Comparison of ENCODE assay signal across 25 cellular contexts in the genomic region with DNA sequence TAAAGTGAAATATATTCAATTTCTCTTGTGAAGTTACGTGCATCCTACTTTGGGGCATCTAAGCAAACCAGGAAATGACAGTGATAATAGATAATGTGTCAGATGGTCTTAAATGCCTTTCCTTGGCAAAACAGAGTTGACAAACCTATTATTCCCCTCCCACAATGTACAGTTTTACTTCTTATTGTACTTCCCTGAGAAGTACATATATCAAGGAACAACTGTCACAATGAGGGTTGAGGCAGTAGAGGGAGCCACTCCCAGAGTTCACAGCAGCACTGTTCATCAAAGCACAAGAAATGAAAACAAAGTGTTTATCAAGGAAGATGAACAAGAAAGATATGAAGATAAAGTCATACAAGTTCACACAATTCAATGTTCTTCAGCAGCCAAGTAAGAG. TPM values are rescaled to one million over a fixed set of nuclear protein-coding genes. Genes with fewer than 3 reads are reported as not detected.
DNase-seq lines count a peak whose midpoint lies in the region; ATAC-seq and TF ChIP-seq lines count a peak whose summit lies in the region.
"Had no signal": no experiment of that assay in that cellular context is flagged by ENCODE, and none has a peak within 500 bp of the region (broad histone marks: within the 10 kb centered on the region; RNA-seq: fewer than 3 reads in every experiment).

No MANE protein-coding gene starts in this region.

- H2AK5ac ChIP-seq in mesenchymal stem cell (ENCODE audit: low read length, severe bottlenecking) (no peak overlapping the region), trophoblast cell (ENCODE audit: low read length) (no peak overlapping the region)

- CTCF ChIA-PET in HEK293T (lab: Yijun Ruan, JAX): no interaction called here

- H3K27me3 ChIP-seq in mesenchymal stem cell (ENCODE audit: control insufficient read depth in 1 of 2, insufficient read depth in 1 of 2, low read length in 2 of 2) (no peaks in the 10 kb centered on the region), trophoblast cell (ENCODE audit: insufficient read depth, low read length) (no peaks in the 10 kb centered on the region)
- H3K27me3 ChIP-seq: BLaER1 treated with 17β-estradiol and CSF1 and Interleukin-3, amounts not matched to agents 10 nM and 100 nM had no signal

- no peak overlapping the region for H3K9ac ChIP-seq in mesenchymal stem cell (ENCODE audit: low read length)
- H3K9ac ChIP-seq in trophoblast cell (ENCODE audit: low read length): no peak overlapping the region
- H3K9ac ChIP-seq: BLaER1 treated with 17β-estradiol and CSF1 and Interleukin-3, amounts not matched to agents 10 nM and 100 nM had no signal

- H3K14ac ChIP-seq in mesenchymal stem cell (ENCODE audit: low read length in 2 of 2): no peak overlapping the region
- no peak overlapping the region for H3K14ac ChIP-seq in trophoblast cell (ENCODE audit: low read length)

- H3K79me1 ChIP-seq in mesenchymal stem cell (replicated peaks; ENCODE audit: low read length, poor library complexity, severe bottlenecking) (no peaks in the 10 kb centered on the region), trophoblast cell (ENCODE audit: low read length) (no peaks in the 10 kb centered on the region)

- no peaks in the 10 kb centered on the region for H3K36me3 ChIP-seq in mesenchymal stem cell (ENCODE audit: control insufficient read depth in 1 of 2, insufficient read depth in 2 of 2, low read depth in 1 of 2, low read length in 2 of 2)
- H3K36me3 ChIP-seq in trophoblast cell (ENCODE audit: control insufficient read depth in 1 of 2, insufficient read depth in 2 of 2, low read length in 2 of 2): no peaks in the 10 kb centered on the region
- H3K36me3 ChIP-seq: BLaER1 treated with 17β-estradiol and CSF1 and Interleukin-3, amounts not matched to agents 10 nM and 100 nM had no signal

- ATAC-seq in activated naive CD8-positive, alpha-beta T cell treated with anti-CD3 and anti-CD28 coated beads, Interleukin-2, amount 50 U/mL, for 24 hours: no peak

- peak; percentile 15 for TF ChIP-seq CTCF in C4-2B (conservative IDR thresholded peaks at IDR 0.05)
- TF ChIP-seq CTCF in VCaP (conservative IDR thresholded peaks at IDR 0.05): peak; percentile 59; the same call in 1 of the 2 replicates

- POLR2A ChIA-PET in HEK293T (lab: Yijun Ruan, JAX): no interaction called here

- no peaks in the 10 kb centered on the region for H3K79me2 ChIP-seq in trophoblast cell (ENCODE audit: control insufficient read depth, insufficient read depth, low read length, poor library complexity)

- H2BK120ac ChIP-seq in mesenchymal stem cell (ENCODE audit: low read depth, low read length): no peak overlapping the region
- H2BK120ac ChIP-seq in trophoblast cell (ENCODE audit: insufficient read depth, low read length, poor library complexity): no peak overlapping the region

- H3K27ac Mint-ChIP-seq in activated naive CD8-positive, alpha-beta T cell treated with anti-CD3 and anti-CD28 coated beads, Interleukin-2, amount 50 U/mL, for 24 hours: no peak overlapping the region
- H3K27ac Mint-ChIP-seq: CD4-positive, alpha-beta memory T cell; HFFc6 had no signal

- H3K4me1 Mint-ChIP-seq in activated naive CD8-positive, alpha-beta T cell treated with anti-CD3 and anti-CD28 coated beads, Interleukin-2, amount 50 U/mL, for 24 hours: no peaks in the 10 kb centered on the region
- H3K4me1 Mint-ChIP-seq: CD4-positive, alpha-beta memory T cell had no signal

- H4K12ac ChIP-seq in trophoblast cell (ENCODE audit: low read depth, low read length): no peak overlapping the region

- H2BK12ac ChIP-seq in mesenchymal stem cell (ENCODE audit: low read length in 2 of 2): no peak overlapping the region
- H2BK12ac ChIP-seq in trophoblast cell (ENCODE audit: low read length): no peak overlapping the region

- 100% methylated on average over 1 of the region's 1 CpG for WGBS in mesenchymal stem cell
- WGBS in trophoblast cell (ENCODE audit: extremely low coverage, insufficient coverage, insufficient read length): no CpG with 5 or more reads among the region's 1 CpG

- H3K4me2 ChIP-seq in mesenchymal stem cell (ENCODE audit: low read length, poor library complexity, severe bottlenecking) (no peak overlapping the region), trophoblast cell (ENCODE audit: low read length) (no peak overlapping the region)
- H3K4me2 ChIP-seq: BLaER1 treated with 17β-estradiol and CSF1 and Interleukin-3, amounts not matched to agents 10 nM and 100 nM had no signal

- H2BK15ac ChIP-seq in mesenchymal stem cell (ENCODE audit: low read depth, poor library complexity, severe bottlenecking): no peak overlapping the region

- H2AFZ ChIP-seq in mesenchymal stem cell (ENCODE audit: low read depth, low read length) (no peak overlapping the region), trophoblast cell (ENCODE audit: insufficient read depth, low read length, poor library complexity) (no peak overlapping the region)

- H3K9me3 ChIP-seq in mesenchymal stem cell (ENCODE audit: control insufficient read depth, low read length) (no peaks in the 10 kb centered on the region), trophoblast cell (ENCODE audit: insufficient read depth, low read depth, low read length) (no peaks in the 10 kb centered on the region)
- H3K9me3 ChIP-seq: BLaER1 treated with 17β-estradiol and CSF1 and Interleukin-3, amounts not matched to agents 10 nM and 100 nM had no signal

- H3K27ac ChIP-seq in C4-2B (no peak overlapping the region), VCaP (no peak overlapping the region), mesenchymal stem cell (ENCODE audit: low read length, poor library complexity, severe bottlenecking) (no peak overlapping the region), trophoblast cell (ENCODE audit: low read depth, low read length) (no peak overlapping the region)
- H3K27ac ChIP-seq: BLaER1 treated with 17β-estradiol and CSF1 and Interleukin-3, amounts not matched to agents 10 nM and 100 nM; SK-N-MC had no signal

- H2BK5ac ChIP-seq in mesenchymal stem cell (ENCODE audit: low read depth, low read length, poor library complexity, severe bottlenecking) (no peak overlapping the region), trophoblast cell (ENCODE audit: low read depth, low read length, poor library complexity) (no peak overlapping the region)

- no peak overlapping the region for H3K4ac ChIP-seq in mesenchymal stem cell (ENCODE audit: low read depth in 1 of 2, low read length in 2 of 2)
- H3K4ac ChIP-seq in trophoblast cell (ENCODE audit: low read depth, low read length): no peak overlapping the region

- H3K36me3 Mint-ChIP-seq in activated naive CD8-positive, alpha-beta T cell treated with anti-CD3 and anti-CD28 coated beads, Interleukin-2, amount 50 U/mL, for 24 hours (ENCODE audit: low read depth): no peaks in the 10 kb centered on the region
- H3K36me3 Mint-ChIP-seq: CD4-positive, alpha-beta memory T cell had no signal

- H4K8ac ChIP-seq in mesenchymal stem cell (ENCODE audit: low read length): no peak overlapping the region
- H4K8ac ChIP-seq in trophoblast cell (ENCODE audit: low read depth, low read length): no peak overlapping the region

- H3K4me3 ChIP-seq in mesenchymal stem cell (ENCODE audit: insufficient read depth in 1 of 2, low read depth in 1 of 2, low read length in 2 of 2) (no peak overlapping the region), trophoblast cell (ENCODE audit: low read depth, low read length) (no peak overlapping the region)
- H3K4me3 ChIP-seq: BLaER1 treated with 17β-estradiol and CSF1 and Interleukin-3, amounts not matched to agents 10 nM and 100 nM; SK-N-MC had no signal

- H3K23ac ChIP-seq in mesenchymal stem cell (ENCODE audit: low read length in 2 of 2) (no peak overlapping the region), trophoblast cell (ENCODE audit: low read length) (no peak overlapping the region)

- H4K91ac ChIP-seq in mesenchymal stem cell (ENCODE audit: low read length): no peak overlapping the region
- H4K91ac ChIP-seq in trophoblast cell (ENCODE audit: low read depth, low read length): no peak overlapping the region

- H3K4me1 ChIP-seq in mesenchymal stem cell (ENCODE audit: control insufficient read depth, insufficient read depth, low read depth, low read length): no peaks in the 10 kb centered on the region
- no peaks in the 10 kb centered on the region for H3K4me1 ChIP-seq in trophoblast cell (ENCODE audit: control insufficient read depth in 1 of 2, insufficient read depth in 2 of 2, low read length in 2 of 2)
- H3K4me1 ChIP-seq: BLaER1 treated with 17β-estradiol and CSF1 and Interleukin-3, amounts not matched to agents 10 nM and 100 nM had no signal

- H3K27me3 Mint-ChIP-seq in activated naive CD8-positive, alpha-beta T cell treated with anti-CD3 and anti-CD28 coated beads, Interleukin-2, amount 50 U/mL, for 24 hours: no peaks in the 10 kb centered on the region
- H3K27me3 Mint-ChIP-seq: CD4-positive, alpha-beta memory T cell had no signal

- peaks cover 14% of the 10 kb centered on the region for H3K9me3 Mint-ChIP-seq in activated naive CD8-positive, alpha-beta T cell treated with anti-CD3 and anti-CD28 coated beads, Interleukin-2, amount 50 U/mL, for 24 hours

- H3K4me3 Mint-ChIP-seq in activated naive CD8-positive, alpha-beta T cell treated with anti-CD3 and anti-CD28 coated beads, Interleukin-2, amount 50 U/mL, for 24 hours: no peak overlapping the region
- H3K4me3 Mint-ChIP-seq: CD4-positive, alpha-beta memory T cell; HFFc6 had no signal

- H3K18ac ChIP-seq in mesenchymal stem cell (ENCODE audit: low read depth in 1 of 2, low read length in 2 of 2): no peak overlapping the region
- no peak overlapping the region for H3K18ac ChIP-seq in trophoblast cell (ENCODE audit: low read length)

- DNase-seq in HEK293T (ENCODE audit: extremely low spot score) (no peak), left kidney (ENCODE audit: low read depth, low spot score) (peak; percentile 12), mesenchymal stem cell (no peak), trophoblast cell (no peak), COLO668 (lab: John Stamatoyannopoulos, UW; ENCODE audit: unreplicated experiment) (no peak)
- no peak for DNase-seq in activated naive CD8-positive, alpha-beta T cell treated with anti-CD3 and anti-CD28 coated beads, Interleukin-2, amount 50 U/mL, for 24 hours
- DNase-seq: AML-193; CD4-positive, alpha-beta memory T cell; DMS79 treated with DMSO at 0.1 percent for 48 hours; GF-D8; HFFc6; IMR-90; KG1; MM.1S; NCI-H1048; NCI-H1417; NCI-H1694; NCI-H2029 treated with DMSO at 0.1 percent for 48 hours; NCI-H2227 treated with DMSO at 0.1 percent for 48 hours; NCI-H526 treated with DMSO at 0.1 percent for 48 hours; SIG-M5 had no signal

TF ChIP-seq in HEK293T, 16 proteins besides CTCF, POLR2A, EP300 and RAD21 (continues in another document):
- no peak for TF ChIP-seq LEF1 (IDR thresholded peaks at IDR 0.05; ENCODE audit: borderline replicate concordance)

RNA-seq across cellular contexts. Expression of a gene that starts 41.1 kb away (rescaled TPM):
- 0.04 TPM for polyA plus RNA-seq in mesenchymal stem cell (2013, experiment 1 of 2)
- 0.03 TPM for polyA plus RNA-seq in mesenchymal stem cell (2013, experiment 2 of 2)
- polyA plus RNA-seq in trophoblast cell (2013): 5.5 and 6.0 TPM in 2 replicates
- polyA plus RNA-seq: CD4-positive, alpha-beta memory T cell; IMR-90 had no signal
